Comparison of ENCODE assay signal across 8 cellular contexts in genomic region chr10:45374451-45375052, GRCh38. TPM values are rescaled to one million over a fixed set of nuclear protein-coding genes. Genes with fewer than 3 reads are reported as not detected.
DNase-seq lines count a peak whose midpoint lies in the region; ATAC-seq and TF ChIP-seq lines count a peak whose summit lies in the region.

No MANE protein-coding gene starts in this region.

- 8 to 9% methylated on average over 34 to 38 of the region's 38 CpGs for WGBS in lung, 2 donors

- peak overlapping the region in 1 of 2 donors; percentile 82 for H3K27ac ChIP-seq in lung (ENCODE audit: low read depth in 1 of 2, low read length in 1 of 2)

- ATAC-seq in GM18505 (IDR thresholded peaks at IDR 0.05; ENCODE audit: unreplicated experiment): peak; percentile 2
- ATAC-seq in HG03045 (IDR thresholded peaks at IDR 0.05; ENCODE audit: unreplicated experiment): peak; percentile 16
- peak; percentile 2 for ATAC-seq in lung (ENCODE audit: insufficient read depth, low FRiP score)
- ATAC-seq in GM19397 (IDR thresholded peaks at IDR 0.05; ENCODE audit: unreplicated experiment): no peak
- no peak for ATAC-seq in GM19324 (IDR thresholded peaks at IDR 0.05; ENCODE audit: low FRiP score, unreplicated experiment)

- H3K9me3 ChIP-seq in lung (ENCODE audit: control insufficient read depth in 2 of 2, insufficient read depth in 1 of 2, low read length in 1 of 2): no peaks in the 10 kb centered on the region

- DNase-seq in astrocyte of the hippocampus (ENCODE audit: low read depth, low spot score) (peak; percentile 15), lung (ENCODE audit: low spot score) (no peak), DMS114 treated with DMSO at 0.1 percent for 48 hours (lab: John Stamatoyannopoulos, UW; ENCODE audit: unreplicated experiment) (no peak), Ammon's horn (ENCODE audit: low spot score) (no peak)

- peaks cover 2 to 17% of the 10 kb centered on the region in 2 donors for H3K4me1 ChIP-seq in lung (ENCODE audit: control insufficient read depth in 2 of 2, insufficient read depth in 2 of 2, low read length in 2 of 2)

- no peaks in the 10 kb centered on the region for H3K27me3 ChIP-seq in lung (ENCODE audit: control insufficient read depth, insufficient read depth)

- no peak for TF ChIP-seq POLR2A in GM18505 (IDR thresholded peaks at IDR 0.05; ENCODE audit: borderline replicate concordance, extremely low read depth, insufficient read depth, insufficient read length)

- no peak for TF ChIP-seq CTCF in lung (IDR thresholded peaks at IDR 0.05; ENCODE audit: control extremely low read depth, extremely low read depth)

- no peaks in the 10 kb centered on the region for H3K36me3 ChIP-seq in lung (ENCODE audit: control insufficient read depth in 2 of 2, insufficient read depth in 2 of 2, low read length in 2 of 2)

- H3K4me3 ChIP-seq in lung: peak overlapping the region; percentile 35

RNA-seq across cellular contexts. Expression of gene ALOX5, which starts 0.5 kb away (rescaled TPM):
- total RNA-seq in lung: 100 to 1,000 TPM in 1 of 2 donors, 10 to 100 TPM in 1; 21.5 to 190 TPM
- 100 to 1,000 TPM in 1 of 2 donors, 10 to 100 TPM in 1; 98.6 to 270 TPM for polyA plus RNA-seq in lung

RNA-seq across cellular contexts. Expression of gene OR13A1, which starts 59.1 kb away (rescaled TPM):
- under 1 TPM; 0.15 to 0.31 TPM for total RNA-seq in lung
- polyA plus RNA-seq in lung: under 1 TPM in 1 of 2 donors, not detected in 1; 0.28 TPM

Comparison
In these comparisons a context has a peak if more than half of its experiments do, and no peak if none do; other contexts are left out.
1. ATAC-seq: peak in GM18505 (single experiment), HG03045 (single experiment) and lung (single experiment); none in GM19397 (single experiment) and GM19324 (single experiment).